In the genomic region with DNA sequence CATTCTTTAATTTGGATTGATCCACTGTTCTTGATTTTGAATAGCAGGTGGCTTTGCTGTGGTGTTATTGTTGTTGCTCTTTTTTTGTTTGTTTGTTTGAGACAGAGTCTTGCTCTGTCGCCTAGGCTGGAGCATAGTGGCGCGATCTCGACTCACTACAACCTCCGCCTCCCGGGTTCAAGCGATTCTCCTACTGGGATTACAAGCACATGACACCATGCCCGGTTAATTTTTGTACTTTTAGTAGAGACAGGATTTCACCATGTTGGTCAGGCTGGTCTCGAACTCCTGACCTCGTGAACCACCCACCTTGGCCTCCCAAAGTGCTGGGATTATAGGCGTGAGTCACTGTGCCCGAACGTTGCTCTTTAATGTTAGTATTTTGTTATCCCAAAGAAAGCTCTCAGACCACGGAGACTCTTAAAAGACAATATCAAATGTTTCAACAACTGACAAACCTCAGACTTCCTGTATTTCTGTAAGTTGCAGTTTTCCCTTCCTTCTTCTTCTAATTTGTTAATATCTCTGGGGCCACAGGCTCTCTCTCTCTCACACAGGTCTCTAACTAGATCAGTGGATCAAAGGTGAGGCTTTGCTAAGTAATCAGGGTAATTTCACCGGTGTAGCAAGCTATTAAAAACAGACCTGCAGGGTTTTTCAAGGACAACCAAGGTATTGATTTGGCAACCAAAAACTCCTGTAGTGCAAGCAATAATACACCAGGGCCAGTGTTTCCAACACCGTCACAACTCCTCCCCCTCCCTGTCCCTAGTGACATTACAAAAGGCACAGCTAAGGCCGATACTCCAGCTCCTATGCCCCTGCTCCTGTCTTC, we compare ENCODE assay signal across 1 cellular context.
TF ChIP-seq lines count a peak whose summit lies in the region.

No MANE protein-coding gene starts in this region.

TF ChIP-seq in HepG2, 621 proteins besides CTCF, POLR2A, EP300 and RAD21 (continues in another document):
- TF ChIP-seq ZNF282 (IDR thresholded peaks at IDR 0.05; ENCODE audit: partially characterized antibody): no peak
- TF ChIP-seq RXRA (CRISPR knock-in tag; IDR thresholded peaks at IDR 0.05): peak; percentile 83; the same call in 1 of the 2 replicates
- TF ChIP-seq REXO4 (CRISPR knock-in tag; IDR thresholded peaks at IDR 0.05; ENCODE audit: borderline replicate concordance): no peak
- no peak for TF ChIP-seq SCMH1 (CRISPR knock-in tag; IDR thresholded peaks at IDR 0.05; ENCODE audit: borderline replicate concordance)
- no peak for TF ChIP-seq ZNF10 (CRISPR knock-in tag; IDR thresholded peaks at IDR 0.05; ENCODE audit: borderline replicate concordance, low read depth)
- TF ChIP-seq NR0B2 (CRISPR knock-in tag; IDR thresholded peaks at IDR 0.05): no peak
- TF ChIP-seq ATRX (CRISPR knock-in tag; IDR thresholded peaks at IDR 0.05; ENCODE audit: borderline replicate concordance): no peak
- TF ChIP-seq EZH2 (conservative IDR thresholded peaks at IDR 0.05; ENCODE audit: low read depth, low read length): no peak
- no peak for TF ChIP-seq AKAP8 (CRISPR knock-in tag; IDR thresholded peaks at IDR 0.05)
- peak; percentile 68; the same call in 1 of the 2 replicates for TF ChIP-seq ATF1 (CRISPR knock-in tag; IDR thresholded peaks at IDR 0.05)
- TF ChIP-seq STAT6 (CRISPR knock-in tag; IDR thresholded peaks at IDR 0.05; ENCODE audit: borderline replicate concordance): no peak; the same call in 1 of the 2 replicates
- no peak for TF ChIP-seq MIER2 (CRISPR knock-in tag; IDR thresholded peaks at IDR 0.05)
- no peak for TF ChIP-seq RBM39 (IDR thresholded peaks at IDR 0.05; ENCODE audit: low read depth, low read length, poor library complexity, severe bottlenecking)
- TF ChIP-seq, protein P1, sequence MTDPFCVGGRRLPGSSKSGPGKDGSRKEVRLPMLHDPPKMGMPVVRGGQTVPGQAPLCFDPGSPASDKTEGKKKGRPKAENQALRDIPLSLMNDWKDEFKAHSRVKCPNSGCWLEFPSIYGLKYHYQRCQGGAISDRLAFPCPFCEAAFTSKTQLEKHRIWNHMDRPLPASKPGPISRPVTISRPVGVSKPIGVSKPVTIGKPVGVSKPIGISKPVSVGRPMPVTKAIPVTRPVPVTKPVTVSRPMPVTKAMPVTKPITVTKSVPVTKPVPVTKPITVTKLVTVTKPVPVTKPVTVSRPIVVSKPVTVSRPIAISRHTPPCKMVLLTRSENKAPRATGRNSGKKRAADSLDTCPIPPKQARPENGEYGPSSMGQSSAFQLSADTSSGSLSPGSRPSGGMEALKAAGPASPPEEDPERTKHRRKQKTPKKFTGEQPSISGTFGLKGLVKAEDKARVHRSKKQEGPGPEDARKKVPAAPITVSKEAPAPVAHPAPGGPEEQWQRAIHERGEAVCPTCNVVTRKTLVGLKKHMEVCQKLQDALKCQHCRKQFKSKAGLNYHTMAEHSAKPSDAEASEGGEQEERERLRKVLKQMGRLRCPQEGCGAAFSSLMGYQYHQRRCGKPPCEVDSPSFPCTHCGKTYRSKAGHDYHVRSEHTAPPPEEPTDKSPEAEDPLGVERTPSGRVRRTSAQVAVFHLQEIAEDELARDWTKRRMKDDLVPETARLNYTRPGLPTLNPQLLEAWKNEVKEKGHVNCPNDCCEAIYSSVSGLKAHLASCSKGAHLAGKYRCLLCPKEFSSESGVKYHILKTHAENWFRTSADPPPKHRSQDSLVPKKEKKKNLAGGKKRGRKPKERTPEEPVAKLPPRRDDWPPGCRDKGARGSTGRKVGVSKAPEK (CRISPR knock-in tag; IDR thresholded peaks at IDR 0.05; ENCODE audit: borderline replicate concordance): peak; percentile 99
- no peak for TF ChIP-seq ZNF446 (CRISPR knock-in tag; IDR thresholded peaks at IDR 0.05)
- TF ChIP-seq, protein P2, sequence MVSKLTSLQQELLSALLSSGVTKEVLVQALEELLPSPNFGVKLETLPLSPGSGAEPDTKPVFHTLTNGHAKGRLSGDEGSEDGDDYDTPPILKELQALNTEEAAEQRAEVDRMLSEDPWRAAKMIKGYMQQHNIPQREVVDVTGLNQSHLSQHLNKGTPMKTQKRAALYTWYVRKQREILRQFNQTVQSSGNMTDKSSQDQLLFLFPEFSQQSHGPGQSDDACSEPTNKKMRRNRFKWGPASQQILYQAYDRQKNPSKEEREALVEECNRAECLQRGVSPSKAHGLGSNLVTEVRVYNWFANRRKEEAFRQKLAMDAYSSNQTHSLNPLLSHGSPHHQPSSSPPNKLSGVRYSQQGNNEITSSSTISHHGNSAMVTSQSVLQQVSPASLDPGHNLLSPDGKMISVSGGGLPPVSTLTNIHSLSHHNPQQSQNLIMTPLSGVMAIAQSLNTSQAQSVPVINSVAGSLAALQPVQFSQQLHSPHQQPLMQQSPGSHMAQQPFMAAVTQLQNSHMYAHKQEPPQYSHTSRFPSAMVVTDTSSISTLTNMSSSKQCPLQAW (CRISPR knock-in tag; IDR thresholded peaks at IDR 0.05): peak; percentile 82
- TF ChIP-seq CBFB (CRISPR knock-in tag; IDR thresholded peaks at IDR 0.05): no peak
- peak; percentile 73 for TF ChIP-seq SMC3 (IDR thresholded peaks at IDR 0.05; ENCODE audit: low read length)
- no peak for TF ChIP-seq TAF15 (IDR thresholded peaks at IDR 0.05; ENCODE audit: low read depth, low read length, poor library complexity, severe bottlenecking)
- TF ChIP-seq ZNF598 (CRISPR knock-in tag; IDR thresholded peaks at IDR 0.05; ENCODE audit: borderline replicate concordance): peak; percentile 76; the same call in 1 of the 2 replicates
- TF ChIP-seq NFYB (CRISPR knock-in tag; IDR thresholded peaks at IDR 0.05): no peak
- TF ChIP-seq ZSCAN9 (CRISPR knock-in tag; IDR thresholded peaks at IDR 0.05; ENCODE audit: borderline replicate concordance): peak; percentile 31
- TF ChIP-seq SMAD9 (CRISPR knock-in tag; IDR thresholded peaks at IDR 0.05): no peak
- TF ChIP-seq, protein P3, sequence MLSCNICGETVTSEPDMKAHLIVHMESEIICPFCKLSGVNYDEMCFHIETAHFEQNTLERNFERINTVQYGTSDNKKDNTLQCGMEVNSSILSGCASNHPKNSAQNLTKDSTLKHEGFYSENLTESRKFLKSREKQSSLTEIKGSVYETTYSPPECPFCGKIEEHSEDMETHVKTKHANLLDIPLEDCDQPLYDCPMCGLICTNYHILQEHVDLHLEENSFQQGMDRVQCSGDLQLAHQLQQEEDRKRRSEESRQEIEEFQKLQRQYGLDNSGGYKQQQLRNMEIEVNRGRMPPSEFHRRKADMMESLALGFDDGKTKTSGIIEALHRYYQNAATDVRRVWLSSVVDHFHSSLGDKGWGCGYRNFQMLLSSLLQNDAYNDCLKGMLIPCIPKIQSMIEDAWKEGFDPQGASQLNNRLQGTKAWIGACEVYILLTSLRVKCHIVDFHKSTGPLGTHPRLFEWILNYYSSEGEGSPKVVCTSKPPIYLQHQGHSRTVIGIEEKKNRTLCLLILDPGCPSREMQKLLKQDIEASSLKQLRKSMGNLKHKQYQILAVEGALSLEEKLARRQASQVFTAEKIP (CRISPR knock-in tag; IDR thresholded peaks at IDR 0.05; ENCODE audit: borderline replicate concordance): no peak
- TF ChIP-seq ZNF326 (CRISPR knock-in tag; IDR thresholded peaks at IDR 0.05; ENCODE audit: borderline replicate concordance): no peak
- TF ChIP-seq ZNF569 (CRISPR knock-in tag; IDR thresholded peaks at IDR 0.05; ENCODE audit: borderline replicate concordance): 0 out of 2 replicates have a peak, but pooled peaks have one; percentile 67
- 0 out of 2 replicates have a peak, but pooled peaks have one; percentile 45 for TF ChIP-seq ZNF318 (CRISPR knock-in tag; IDR thresholded peaks at IDR 0.05)
- TF ChIP-seq, protein P4, sequence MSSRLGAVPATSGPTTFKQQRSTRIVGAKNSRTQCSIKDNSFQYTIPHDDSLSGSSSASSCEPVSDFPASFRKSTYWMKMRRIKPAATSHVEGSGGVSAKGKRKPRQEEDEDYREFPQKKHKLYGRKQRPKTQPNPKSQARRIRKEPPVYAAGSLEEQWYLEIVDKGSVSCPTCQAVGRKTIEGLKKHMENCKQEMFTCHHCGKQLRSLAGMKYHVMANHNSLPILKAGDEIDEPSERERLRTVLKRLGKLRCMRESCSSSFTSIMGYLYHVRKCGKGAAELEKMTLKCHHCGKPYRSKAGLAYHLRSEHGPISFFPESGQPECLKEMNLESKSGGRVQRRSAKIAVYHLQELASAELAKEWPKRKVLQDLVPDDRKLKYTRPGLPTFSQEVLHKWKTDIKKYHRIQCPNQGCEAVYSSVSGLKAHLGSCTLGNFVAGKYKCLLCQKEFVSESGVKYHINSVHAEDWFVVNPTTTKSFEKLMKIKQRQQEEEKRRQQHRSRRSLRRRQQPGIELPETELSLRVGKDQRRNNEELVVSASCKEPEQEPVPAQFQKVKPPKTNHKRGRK (CRISPR knock-in tag; IDR thresholded peaks at IDR 0.05): no peak
- TF ChIP-seq TRIM24 (CRISPR knock-in tag; IDR thresholded peaks at IDR 0.05): no peak
- TF ChIP-seq SRF (IDR thresholded peaks at IDR 0.05; ENCODE audit: low read depth, low read length): peak; percentile 31; the same call in 1 of the 2 replicates
- TF ChIP-seq PHF8 (CRISPR knock-in tag; IDR thresholded peaks at IDR 0.05): peak; percentile 16; the same call in 1 of the 2 replicates
- TF ChIP-seq PAWR (CRISPR knock-in tag; IDR thresholded peaks at IDR 0.05; ENCODE audit: borderline replicate concordance): no peak
- TF ChIP-seq ZNF230 (CRISPR knock-in tag; IDR thresholded peaks at IDR 0.05): peak; percentile 81; the same call in 1 of the 2 replicates
- TF ChIP-seq GPN1 (CRISPR knock-in tag; IDR thresholded peaks at IDR 0.05; ENCODE audit: borderline replicate concordance): no peak
- no peak for TF ChIP-seq DNMT1 (CRISPR knock-in tag; IDR thresholded peaks at IDR 0.05)
- no peak for TF ChIP-seq ZBTB1 (CRISPR knock-in tag; IDR thresholded peaks at IDR 0.05; ENCODE audit: borderline replicate concordance)
- TF ChIP-seq CHCHD3 (CRISPR knock-in tag; IDR thresholded peaks at IDR 0.05): no peak
- no peak for TF ChIP-seq ZFYVE20 (CRISPR knock-in tag; IDR thresholded peaks at IDR 0.05; ENCODE audit: borderline replicate concordance, low read depth)
